Comparison of ENCODE assay signal across 1 cellular context in the genomic region with DNA sequence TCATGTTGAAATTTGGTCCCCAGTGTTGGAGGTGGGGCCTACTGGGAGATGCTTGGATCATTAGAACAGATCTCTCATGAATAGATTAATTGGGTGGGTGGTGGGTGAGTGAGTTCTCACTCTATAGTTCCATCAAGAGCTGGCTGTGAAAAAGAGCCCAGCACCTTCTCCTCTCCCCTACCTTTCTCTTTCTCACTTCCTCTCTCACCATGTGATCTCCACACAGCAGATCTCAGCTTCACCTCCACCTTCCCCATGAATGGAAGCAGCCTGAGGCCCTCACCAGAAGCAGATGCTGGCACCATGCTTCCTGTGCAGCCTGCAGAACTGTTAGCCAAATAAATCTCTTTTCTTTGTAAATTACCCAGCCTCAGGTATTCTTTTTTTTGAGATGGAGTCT.
TF ChIP-seq lines count a peak whose summit lies in the region.

No MANE protein-coding gene starts in this region.

TF ChIP-seq in K562, 482 proteins besides CTCF, POLR2A, EP300 and RAD21:
- TF ChIP-seq PTBP1 (IDR thresholded peaks at IDR 0.05; ENCODE audit: low read depth, low read length) (no peak), SPI1 (IDR thresholded peaks at IDR 0.05; ENCODE audit: borderline replicate concordance, low read depth, low read length) (0 out of 2 replicates have a peak, but pooled peaks have one; percentile 18)
TF ChIP-seq in K562: peak in this region for 1.
